ENCODE assay signal across 8 cellular contexts in the genomic region with DNA sequence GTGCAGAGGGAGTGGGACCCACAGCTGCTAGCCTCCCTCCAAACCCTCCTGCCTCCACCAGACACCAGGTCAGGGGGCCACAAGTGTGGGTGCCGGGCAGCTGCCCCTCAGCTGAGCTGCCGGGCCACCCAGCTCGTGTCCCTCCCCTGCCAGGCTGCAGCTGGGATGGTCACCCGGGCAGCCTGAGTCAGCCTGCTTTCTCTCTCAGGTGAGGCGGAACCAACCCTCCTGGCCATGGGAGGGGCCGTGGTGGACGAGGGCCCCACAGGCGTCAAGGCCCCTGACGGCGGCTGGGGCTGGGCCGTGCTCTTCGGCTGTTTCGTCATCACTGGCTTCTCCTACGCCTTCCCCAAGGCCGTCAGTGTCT. TPM values are rescaled to one million over a fixed set of nuclear protein-coding genes. Genes with fewer than 3 reads are reported as not detected.
A peak's percentile ranks its signal among the peaks of the same experiment; 100 is the strongest.
DNase-seq lines count a peak whose midpoint lies in the region; ATAC-seq, FAIRE-seq and TF ChIP-seq lines count a peak whose summit lies in the region.
"Had no signal": no experiment of that assay in that cellular context is flagged by ENCODE, and none has a peak within 500 bp of the region (broad histone marks: within the 10 kb centered on the region; RNA-seq: fewer than 3 reads in every experiment).

No MANE protein-coding gene starts in this region.

- no peaks in the 10 kb centered on the region for H3K27me3 ChIP-seq in small intestine (ENCODE audit: control insufficient read depth in 2 of 2, insufficient read depth in 2 of 2, low read length in 2 of 2)
- H3K27me3 ChIP-seq: foreskin keratinocyte had no signal

- no peaks in the 10 kb centered on the region for H3K9me3 ChIP-seq in small intestine (ENCODE audit: control insufficient read depth, low read depth)

- H3K4me1 ChIP-seq in small intestine (ENCODE audit: control insufficient read depth in 2 of 2, insufficient read depth in 1 of 2, low read depth in 1 of 2, low read length in 1 of 2) = peaks cover under 1 to 2% of the 10 kb centered on the region in 2 donors

- H3K36me3 ChIP-seq in small intestine (ENCODE audit: control insufficient read depth in 2 of 2, insufficient read depth in 2 of 2, low read length in 2 of 2) = peaks cover 0 to 5% of the 10 kb centered on the region in 2 donors

- no peak for TF ChIP-seq POLR2A in NB4 (IDR thresholded peaks at IDR 0.05; ENCODE audit: extremely low read depth, insufficient read length)

- H3K4me3 ChIP-seq in NB4 (ENCODE audit: low read depth, low read length) (no peak overlapping the region), small intestine (ENCODE audit: low read depth in 1 of 2, low read length in 2 of 2) (no peak overlapping the region)

- ATAC-seq in esophagus mucosa (peak; percentile 37), GM21723 (IDR thresholded peaks at IDR 0.05; ENCODE audit: unreplicated experiment) (no peak)

- FAIRE-seq in small intestine (lab: Jason Lieb, UNC) = no peak

- peak; percentile 74 for DNase-seq in Caki2 (ENCODE audit: low read depth)
- peak; percentile 71 for DNase-seq in NB4 (ENCODE audit: low read depth)
- DNase-seq in small intestine = peak; percentile 35
- no peak for DNase-seq in activated CD8-positive, alpha-beta memory T cell treated with anti-CD3 and anti-CD28 coated beads for 24 hours
- DNase-seq in SK-N-DZ (ENCODE audit: low spot score) = no peak
- DNase-seq: foreskin keratinocyte had no signal

- peak overlapping the region in 1 of 2 donors; percentile 17 for H3K27ac ChIP-seq in small intestine (ENCODE audit: low read depth in 1 of 2, low read length in 1 of 2)
- H3K27ac ChIP-seq: foreskin keratinocyte had no signal

- TF ChIP-seq CTCF in NB4 (IDR thresholded peaks at IDR 0.05; ENCODE audit: low read depth, low read length) = no peak

- in situ Hi-C loops in Caki2 (cut with HindIII; ENCODE audit: low pct_unique_long_range_greater_than_20kb, low sequenced_read_pairs) = no loop called here

- WGBS in small intestine, 3 donors = 37 to 70% (median 52%) methylated on average over 11 to 15 of the region's 15 CpGs

RNA-seq across cellular contexts. Expression of a gene that starts 6.9 kb away (rescaled TPM):
- total RNA-seq in Caki2 (2014; rRNA removed; shearing (Covaris generic); ENCODE audit: low replicate concordance) = 589 and 677 TPM in 2 replicates
- 50.0 TPM for total RNA-seq in esophagus mucosa
- 10 to 100 TPM in 1 of 3 donors, 1 to 10 TPM in 2; 5.4 to 33.2 (median 7.8) TPM for polyA plus RNA-seq in small intestine
- 70.5 and 78.7 TPM in 2 replicates for polyA plus RNA-seq in SK-N-DZ (2014; cell fraction: cytosol; rRNA removed)
- polyA plus RNA-seq in SK-N-DZ (2014; cell fraction: nucleus; rRNA removed) = 43.3 and 51.0 TPM in 2 replicates

RNA-seq across cellular contexts. Expression of a gene that starts 23.1 kb away (rescaled TPM):
- 8.4 and 10.8 TPM in 2 replicates for total RNA-seq in Caki2 (2014; rRNA removed; shearing (Covaris generic); ENCODE audit: low replicate concordance)
- 23.2 TPM for total RNA-seq in esophagus mucosa
- 10 to 100 TPM; 36.7 to 97.3 (median 47.7) TPM for polyA plus RNA-seq in small intestine
- 13.0 and 24.1 TPM in 2 replicates for polyA plus RNA-seq in SK-N-DZ (2014; cell fraction: cytosol; rRNA removed)
- polyA plus RNA-seq in SK-N-DZ (2014; cell fraction: nucleus; rRNA removed) = 39.5 and 75.5 TPM in 2 replicates

RNA-seq across cellular contexts. Expression of a gene that starts 37.7 kb away (rescaled TPM):
- 73.2 and 80.4 TPM in 2 replicates for total RNA-seq in Caki2 (2014; rRNA removed; shearing (Covaris generic); ENCODE audit: low replicate concordance)
- 65.7 TPM for total RNA-seq in esophagus mucosa
- 100 to 1,000 TPM; 111 to 148 (median 146) TPM for polyA plus RNA-seq in small intestine
- 25.1 and 31.2 TPM in 2 replicates for polyA plus RNA-seq in SK-N-DZ (2014; cell fraction: cytosol; rRNA removed)
- 49.5 and 120 TPM in 2 replicates for polyA plus RNA-seq in SK-N-DZ (2014; cell fraction: nucleus; rRNA removed)

Comparison
In these comparisons a context has a peak if more than half of its experiments do, and no peak if none do; other contexts are left out.
1. DNase-seq: peak in Caki2 (single experiment), NB4 (single experiment) and small intestine (single experiment); none in activated CD8-positive, alpha-beta memory T cell treated with anti-CD3 and anti-CD28 coated beads for 24 hours (single experiment) and SK-N-DZ (single experiment).
2. RNA of a gene that starts 6.9 kb away (total RNA-seq): 589 to 677 TPM in Caki2; 50.0 TPM in esophagus mucosa (single experiment); every median in the first group is over 10 times any median in the second.